In the genomic region with DNA sequence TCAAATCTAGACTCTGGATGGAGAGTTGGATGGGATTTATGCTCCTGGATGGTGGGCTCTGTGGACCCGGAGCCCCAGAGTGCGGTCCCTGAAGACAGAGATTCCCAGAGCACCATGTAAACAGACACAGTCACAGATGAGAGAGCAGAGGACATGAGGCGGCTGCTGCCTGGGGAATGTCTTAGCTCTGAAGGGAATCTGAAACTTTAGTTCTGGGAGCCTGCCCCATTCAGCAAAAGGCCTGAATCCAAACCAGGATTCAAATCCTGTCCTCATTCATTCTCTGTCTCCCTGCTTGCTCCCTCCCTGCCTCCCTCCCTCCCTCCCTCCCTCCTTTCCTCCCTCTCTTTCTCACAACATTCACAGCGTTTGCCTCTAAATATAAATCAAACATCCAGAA, we compare ENCODE assay signal across 16 cellular contexts. TPM values are rescaled to one million over a fixed set of nuclear protein-coding genes. Genes with fewer than 3 reads are reported as not detected.
A peak's percentile ranks its signal among the peaks of the same experiment; 100 is the strongest.
DNase-seq lines count a peak whose midpoint lies in the region; ATAC-seq and TF ChIP-seq lines count a peak whose summit lies in the region.
"Had no signal": no experiment of that assay in that cellular context is flagged by ENCODE, and none has a peak within 500 bp of the region (broad histone marks: within the 10 kb centered on the region; RNA-seq: fewer than 3 reads in every experiment).

No MANE protein-coding gene starts in this region.

- intact Hi-C loops in heart left ventricle (cut with DNase I) (no loop called here), cardiac septum (cut with DNase I) (loop anchor here (5.0 kb wide), 1 partner anchor 38 kb away; no protein-coding TSS in a partner anchor)

- H3K4me3 Mint-ChIP-seq in GM23338: no peak overlapping the region
- H3K4me3 Mint-ChIP-seq: activated T-helper 1 cell treated with anti-CD3 and anti-CD28 coated beads, Interleukin-12 subunit alpha, Interleukin-12 subunit beta, Interleukin-2, Interleukin-4 antibody, amounts not matched to agents 30 ng/mL and 10 ng/mL and 1 ng/mL, durations not matched to agents 14 hours and 24 hours and 36 hours; H9; T-helper 1 cell treated with Interleukin-12 subunit alpha and Interleukin-12 subunit beta and Interleukin-4 antibody, amounts not matched to agents 30 μg/mL and 1 μg/mL, for 36 hours had no signal

- in situ Hi-C loops in GM13976 (cut with MboI; ENCODE audit: low sequenced_read_pairs, unreplicated experiment): no loop called here

- H3K4me1 ChIP-seq in heart left ventricle (peaks cover 0 to 31% (median 17%) of the 10 kb centered on the region in 12 donors), rectal smooth muscle tissue (ENCODE audit: control insufficient read depth, insufficient read depth, low read length) (peaks cover 23% of the 10 kb centered on the region), GM23338 (ENCODE audit: insufficient read depth) (no peaks in the 10 kb centered on the region)

- H3K9me3 Mint-ChIP-seq in GM23338: no peaks in the 10 kb centered on the region
- H3K9me3 Mint-ChIP-seq: H9 had no signal

- TF ChIP-seq CTCF in heart left ventricle (IDR thresholded peaks at IDR 0.05) (no peak), GM13976 (IDR thresholded peaks at IDR 0.05; ENCODE audit: borderline replicate concordance, control extremely low read depth, extremely low read depth, insufficient read depth, missing control alignments) (no peak), GM23338 (conservative IDR thresholded peaks at IDR 0.05; ENCODE audit: low read depth in 2 of 2) (no peak)

- peak overlapping the region in 11 of 12 donors; percentile 10 to 82 (median 60) for H3K27ac ChIP-seq in heart left ventricle
- H3K27ac ChIP-seq in rectal smooth muscle tissue (ENCODE audit: low read depth, low read length): peak overlapping the region; percentile 87
- H3K27ac ChIP-seq in GM23338 (ENCODE audit: low read depth): no peak overlapping the region
- H3K27ac ChIP-seq: cardiac muscle cell had no signal

- H3K36me3 Mint-ChIP-seq in GM23338 (ENCODE audit: low read depth): no peaks in the 10 kb centered on the region

- 56 to 67% (median 61%) methylated on average over 4 of the region's 4 CpGs for WGBS in heart left ventricle, 4 donors

- no peak overlapping the region for H3K27ac Mint-ChIP-seq in GM23338
- H3K27ac Mint-ChIP-seq: activated T-helper 1 cell treated with anti-CD3 and anti-CD28 coated beads, Interleukin-12 subunit alpha, Interleukin-12 subunit beta, Interleukin-2, Interleukin-4 antibody, amounts not matched to agents 30 ng/mL and 10 ng/mL and 1 ng/mL, durations not matched to agents 14 hours and 24 hours and 36 hours; H9; T-helper 1 cell treated with Interleukin-12 subunit alpha and Interleukin-12 subunit beta and Interleukin-4 antibody, amounts not matched to agents 30 μg/mL and 1 μg/mL, for 36 hours had no signal

- H2AFZ ChIP-seq in GM23338: no peak overlapping the region; the same call in 1 of the 2 replicates

- H3K9me3 ChIP-seq in heart left ventricle: peaks cover 0 to 6% (median 0%) of the 10 kb centered on the region in 12 donors

- H3K4me3 ChIP-seq in heart left ventricle (peak overlapping the region in 1 of 12 donors; percentile 16), rectal smooth muscle tissue (ENCODE audit: low read length) (peak overlapping the region; percentile 33), GM23338 (no peak overlapping the region)
- H3K4me3 ChIP-seq: cardiac muscle cell had no signal

- no peaks in the 10 kb centered on the region for H4K20me1 ChIP-seq in GM23338 (replicated peaks; ENCODE audit: insufficient read depth)

- H3K27me3 Mint-ChIP-seq in GM23338 (ENCODE audit: insufficient read depth, low read depth, poor library complexity): no peaks in the 10 kb centered on the region

- H3F3A ChIP-seq in GM23338 (replicated peaks; ENCODE audit: low read depth): no peaks in the 10 kb centered on the region

- H3K4me2 ChIP-seq in GM23338: no peak overlapping the region

- peak overlapping the region; percentile 2 for H3K9ac ChIP-seq in rectal smooth muscle tissue (ENCODE audit: low read length)

- H3K9me2 ChIP-seq in GM23338 (ENCODE audit: insufficient read depth): peaks cover 6% of the 10 kb centered on the region; the same call in 1 of the 2 replicates

- ATAC-seq in heart left ventricle (peak in 3 of 4 donors; percentile 31 to 41 (median 38)), GM19467 (IDR thresholded peaks at IDR 0.05; ENCODE audit: unreplicated experiment) (no peak), GM23338 (no peak)

- no peaks in the 10 kb centered on the region for H3K27me3 ChIP-seq in heart left ventricle
- H3K27me3 ChIP-seq in rectal smooth muscle tissue (ENCODE audit: control insufficient read depth, insufficient read depth, low read length): no peaks in the 10 kb centered on the region
- H3K27me3 ChIP-seq in GM23338 (ENCODE audit: insufficient read depth): no peaks in the 10 kb centered on the region
- H3K27me3 ChIP-seq: cardiac muscle cell had no signal

- no peaks in the 10 kb centered on the region; the same call in 2 of the 3 replicates for H3K4me1 Mint-ChIP-seq in GM23338
- H3K4me1 Mint-ChIP-seq: H9 had no signal

- no peaks in the 10 kb centered on the region for H3K79me2 ChIP-seq in GM23338 (replicated peaks; ENCODE audit: insufficient read depth)

- DNase-seq in heart left ventricle: peak in 1 of 5 donors; percentile 15
- no peak for DNase-seq in cardiac septum (ENCODE audit: low spot score)
- DNase-seq in iris pigment epithelial cell (ENCODE audit: low read depth): peak; percentile 12
- no peak for DNase-seq in GM13976 (ENCODE audit: low spot score)
- no peak for DNase-seq in GM23338 (ENCODE audit: low spot score)
- DNase-seq in NCI-H2171 (lab: John Stamatoyannopoulos, UW): no peak
- DNase-seq: ACHN; activated CD4-positive, alpha-beta T cell treated with anti-CD3 and anti-CD28 coated beads for 4 hours; DMS79; H9; NCI-H2029 had no signal

- no peak for TF ChIP-seq POLR2A in heart left ventricle (IDR thresholded peaks at IDR 0.05)

- H3K36me3 ChIP-seq in heart left ventricle (no peaks in the 10 kb centered on the region), rectal smooth muscle tissue (ENCODE audit: control insufficient read depth, insufficient read depth, low read length) (no peaks in the 10 kb centered on the region), GM23338 (ENCODE audit: insufficient read depth) (no peaks in the 10 kb centered on the region)
- H3K36me3 ChIP-seq: cardiac muscle cell had no signal

TF ChIP-seq in GM23338, 12 proteins besides CTCF, POLR2A, EP300 and RAD21 (continues in another document):
- TF ChIP-seq POLR2AphosphoS5 (IDR thresholded peaks at IDR 0.05; ENCODE audit: low read depth): no peak

RNA-seq across cellular contexts. Expression of gene CALD1, which starts 49.5 kb away (rescaled TPM):
- total RNA-seq in heart left ventricle (100 to 1,000 TPM in 8 of 9 donors, 10 to 100 TPM in 1; 89.6 to 186 (median 130) TPM), cardiac septum (237 TPM)
- polyA plus RNA-seq in heart left ventricle (100 to 1,000 TPM in 1 of 2 donors, 10 to 100 TPM in 1; 95.1 to 104 TPM), GM23338 (2016; fragmentation: Nextera tagmentation; extraction: Ambion mirVana) (762 and 842 TPM in 2 replicates)
- total RNA-seq in GM23338 (2014; rRNA removed; shearing (Covaris generic)): 132 and 133 TPM in 2 replicates

Comparison
In these comparisons a context has a peak if more than half of its experiments do, and no peak if none do; other contexts are left out.
1. ATAC-seq: peak in heart left ventricle (3 of 4); none in GM19467 (single experiment) and GM23338 (single experiment).